ENCODE assay signal across 1 cellular context in the genomic region with DNA sequence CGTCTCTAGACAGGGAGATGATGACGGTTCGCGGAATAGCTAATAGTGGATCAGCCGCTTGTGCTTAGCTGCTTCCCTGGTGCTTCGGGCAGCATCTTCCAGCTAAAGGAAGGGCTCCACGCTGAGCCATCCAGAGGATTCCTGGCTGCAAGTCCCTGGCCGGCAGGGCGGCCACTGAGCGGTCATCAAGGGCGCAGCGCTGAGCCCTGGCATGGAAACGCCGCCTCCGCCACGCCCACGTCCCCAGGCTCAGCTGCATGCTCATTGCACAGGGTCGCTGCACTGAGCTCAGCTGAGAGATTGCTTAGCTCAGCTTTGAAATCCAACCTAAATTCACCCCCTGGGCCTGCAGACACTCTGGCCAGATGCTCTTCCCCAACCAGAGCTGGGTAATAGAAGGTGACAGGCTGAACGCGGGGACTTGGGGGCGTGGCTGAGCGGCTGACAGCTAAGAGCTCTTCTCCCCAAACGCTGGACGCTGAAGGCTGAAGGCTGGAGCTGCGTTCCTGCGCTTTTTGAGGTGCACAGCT.
TF ChIP-seq lines count a peak whose summit lies in the region.

No MANE protein-coding gene starts in this region.

TF ChIP-seq in HepG2, 621 proteins besides CTCF, POLR2A, EP300 and RAD21 (continued from another document):
- TF ChIP-seq ZNF687 (CRISPR knock-in tag; IDR thresholded peaks at IDR 0.05) (peak; percentile 35), SMAD9 (CRISPR knock-in tag; IDR thresholded peaks at IDR 0.05) (no peak), ZNF768 (CRISPR knock-in tag; IDR thresholded peaks at IDR 0.05) (peak; percentile 57; the same call in 1 of the 2 replicates), ZNF124 (CRISPR knock-in tag; IDR thresholded peaks at IDR 0.05) (no peak), SP1 (IDR thresholded peaks at IDR 0.05) (no peak), SP1 (CRISPR knock-in tag; IDR thresholded peaks at IDR 0.05) (peak; percentile 39; the same call in 1 of the 2 replicates), FLYWCH1 (CRISPR knock-in tag; IDR thresholded peaks at IDR 0.05) (no peak), PBX3 (CRISPR knock-in tag; IDR thresholded peaks at IDR 0.05; ENCODE audit: borderline replicate concordance) (no peak), ZNF44 (CRISPR knock-in tag; IDR thresholded peaks at IDR 0.05) (no peak), ZNF451 (CRISPR knock-in tag; IDR thresholded peaks at IDR 0.05) (no peak), HNRNPLL (IDR thresholded peaks at IDR 0.05; ENCODE audit: low read depth, low read length, poor library complexity, severe bottlenecking) (peak; percentile 38), ZNF280B (CRISPR knock-in tag; IDR thresholded peaks at IDR 0.05; ENCODE audit: borderline replicate concordance) (no peak), NR2C2 (CRISPR knock-in tag; IDR thresholded peaks at IDR 0.05; ENCODE audit: borderline replicate concordance) (no peak), RFXAP (CRISPR knock-in tag; IDR thresholded peaks at IDR 0.05; ENCODE audit: borderline replicate concordance) (no peak), NRL (CRISPR knock-in tag; IDR thresholded peaks at IDR 0.05; ENCODE audit: borderline replicate concordance) (0 out of 2 replicates have a peak, but pooled peaks have one; percentile 20), TSC22D2 (CRISPR knock-in tag; IDR thresholded peaks at IDR 0.05; ENCODE audit: borderline replicate concordance) (no peak), ZNF235 (CRISPR knock-in tag; IDR thresholded peaks at IDR 0.05; ENCODE audit: borderline replicate concordance) (no peak), ZNF292 (CRISPR knock-in tag; IDR thresholded peaks at IDR 0.05; ENCODE audit: borderline replicate concordance, low read depth) (0 out of 2 replicates have a peak, but pooled peaks have one; percentile 36), SNRNP70 (IDR thresholded peaks at IDR 0.05; ENCODE audit: low read depth, low read length) (no peak), CERS6 (CRISPR knock-in tag; IDR thresholded peaks at IDR 0.05) (no peak), SALL1 (CRISPR knock-in tag; IDR thresholded peaks at IDR 0.05) (no peak)
- TF ChIP-seq, protein P1, sequence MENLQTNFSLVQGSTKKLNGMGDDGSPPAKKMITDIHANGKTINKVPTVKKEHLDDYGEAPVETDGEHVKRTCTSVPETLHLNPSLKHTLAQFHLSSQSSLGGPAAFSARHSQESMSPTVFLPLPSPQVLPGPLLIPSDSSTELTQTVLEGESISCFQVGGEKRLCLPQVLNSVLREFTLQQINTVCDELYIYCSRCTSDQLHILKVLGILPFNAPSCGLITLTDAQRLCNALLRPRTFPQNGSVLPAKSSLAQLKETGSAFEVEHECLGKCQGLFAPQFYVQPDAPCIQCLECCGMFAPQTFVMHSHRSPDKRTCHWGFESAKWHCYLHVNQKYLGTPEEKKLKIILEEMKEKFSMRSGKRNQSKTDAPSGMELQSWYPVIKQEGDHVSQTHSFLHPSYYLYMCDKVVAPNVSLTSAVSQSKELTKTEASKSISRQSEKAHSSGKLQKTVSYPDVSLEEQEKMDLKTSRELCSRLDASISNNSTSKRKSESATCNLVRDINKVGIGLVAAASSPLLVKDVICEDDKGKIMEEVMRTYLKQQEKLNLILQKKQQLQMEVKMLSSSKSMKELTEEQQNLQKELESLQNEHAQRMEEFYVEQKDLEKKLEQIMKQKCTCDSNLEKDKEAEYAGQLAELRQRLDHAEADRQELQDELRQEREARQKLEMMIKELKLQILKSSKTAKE (CRISPR knock-in tag; IDR thresholded peaks at IDR 0.05; ENCODE audit: borderline replicate concordance), result no peak
